9 cellular contexts compared by ENCODE assay signal in the genomic region with DNA sequence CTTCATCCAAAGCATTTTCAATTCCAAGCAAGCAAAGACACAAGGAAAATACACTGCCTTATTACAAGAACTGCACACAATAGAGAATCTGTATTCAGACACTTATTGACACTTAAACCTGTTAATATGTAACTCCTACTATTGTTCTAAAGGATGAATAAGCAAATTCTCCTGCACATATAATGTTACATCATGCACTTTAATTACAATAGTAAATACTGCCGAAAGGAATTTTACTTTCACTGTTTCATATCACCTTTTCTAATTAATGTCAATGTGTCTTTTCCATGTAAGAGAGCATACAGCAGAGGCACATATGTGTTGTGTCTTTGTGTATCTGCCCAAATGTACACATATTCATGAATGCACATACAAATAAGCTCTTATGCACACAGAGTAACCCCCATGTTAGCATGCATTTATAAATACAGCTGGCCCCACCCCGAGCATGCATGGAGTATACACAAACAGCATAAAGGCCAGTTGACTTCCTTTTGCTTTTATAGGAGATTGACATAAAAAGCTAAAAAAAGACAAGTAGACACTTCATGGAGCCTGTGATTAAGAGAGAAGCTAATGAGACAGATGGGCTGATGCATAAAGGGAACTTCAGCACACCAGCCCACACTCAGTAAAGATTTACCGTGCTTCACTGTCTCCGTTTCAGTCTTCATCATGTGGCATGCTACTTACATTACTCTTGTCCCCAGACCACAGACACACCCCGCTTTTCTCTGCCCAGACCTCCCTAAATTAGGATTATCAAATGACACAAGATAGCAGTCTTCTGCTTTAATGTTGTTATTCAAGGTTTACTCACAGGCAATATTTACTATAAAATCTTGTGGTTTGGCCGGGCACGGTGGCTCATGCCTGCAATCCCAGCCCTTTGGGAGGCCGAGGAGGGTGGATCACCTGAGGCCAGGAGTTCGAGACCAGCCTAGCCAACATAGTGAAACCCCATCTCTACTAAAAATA.
A peak's percentile ranks its signal among the peaks of the same experiment; 100 is the strongest.
DNase-seq lines count a peak whose midpoint lies in the region; ATAC-seq, FAIRE-seq and TF ChIP-seq lines count a peak whose summit lies in the region.
"Had no signal": no experiment of that assay in that cellular context is flagged by ENCODE, and none has a peak within 500 bp of the region (broad histone marks: within the 10 kb centered on the region; RNA-seq: fewer than 3 reads in every experiment).

No MANE protein-coding gene starts in this region.

- H3F3A ChIP-seq in smooth muscle cell (ENCODE audit: low read depth) = no peaks in the 10 kb centered on the region

- intact Hi-C loops in left colon (cut with DNase I, micrococcal nuclease) = no loop called here

- H3K36me3 ChIP-seq in smooth muscle cell (ENCODE audit: low read depth) = peaks cover 5% of the 10 kb centered on the region

- no peak for FAIRE-seq in urothelium cell line (lab: Jason Lieb, UNC)

- no peak overlapping the region for H3K9ac ChIP-seq in smooth muscle cell (ENCODE audit: low read depth)

- 63% methylated on average over 9 of the region's 9 CpGs for WGBS in smooth muscle cell (ENCODE audit: low lambda C conversion rate)

- H3K9me3 ChIP-seq in smooth muscle cell (replicated peaks; ENCODE audit: low read depth) = no peaks in the 10 kb centered on the region

- DNase-seq in left colon (peak; percentile 37 to 55), RKO (ENCODE audit: low spot score) (no peak), smooth muscle cell (lab: John Stamatoyannopoulos, UW; ENCODE audit: unreplicated experiment) (no peak), urothelium cell line (ENCODE audit: low spot score) (no peak)
- DNase-seq in activated CD4-positive, alpha-beta T cell treated with anti-CD3 and anti-CD28 coated beads, Interleukin-2, amount 50 U/mL, for 1 hour = no peak
- DNase-seq: NCI-H2081 treated with DMSO at 0.1 percent for 48 hours had no signal

- no peak for TF ChIP-seq CTCF in smooth muscle cell (IDR thresholded peaks at IDR 0.05; ENCODE audit: borderline replicate concordance, insufficient read depth, poor library complexity, severe bottlenecking)

- ATAC-seq in GM18511 (IDR thresholded peaks at IDR 0.05; ENCODE audit: unreplicated experiment) (peak; percentile 97), GM21723 (IDR thresholded peaks at IDR 0.05; ENCODE audit: unreplicated experiment) (peak; percentile 95), HG03558 (IDR thresholded peaks at IDR 0.05; ENCODE audit: extremely low read depth, unreplicated experiment) (peak; percentile 82), left colon (peak; percentile 94)

- H4K20me1 ChIP-seq in smooth muscle cell (ENCODE audit: low read depth) = peaks cover 50% of the 10 kb centered on the region

- no peaks in the 10 kb centered on the region for H3K27me3 ChIP-seq in smooth muscle cell (ENCODE audit: low read depth)

- no peak overlapping the region for H2AFZ ChIP-seq in smooth muscle cell (ENCODE audit: low read depth)

- peaks cover 8% of the 10 kb centered on the region for H3K79me2 ChIP-seq in smooth muscle cell (ENCODE audit: low read depth)

- no peaks in the 10 kb centered on the region for H3K4me1 ChIP-seq in smooth muscle cell (ENCODE audit: low read depth)

- no peak overlapping the region for H3K27ac ChIP-seq in smooth muscle cell (ENCODE audit: low read depth)

- H3K4me2 ChIP-seq in smooth muscle cell = no peak overlapping the region

- H3K4me3 ChIP-seq in smooth muscle cell = no peak overlapping the region

Comparison
In these comparisons a context has a peak if more than half of its experiments do, and no peak if none do; other contexts are left out.
1. DNase-seq: peak in left colon (2 of 2); none in RKO (single experiment), activated CD4-positive, alpha-beta T cell treated with anti-CD3 and anti-CD28 coated beads, Interleukin-2, amount 50 U/mL, for 1 hour (single experiment), smooth muscle cell (single experiment) and urothelium cell line (single experiment).
2. Peak in every context shown above with its lines, with median percentiles within 50 percentile points of each other: ATAC-seq.